In the genomic region with DNA sequence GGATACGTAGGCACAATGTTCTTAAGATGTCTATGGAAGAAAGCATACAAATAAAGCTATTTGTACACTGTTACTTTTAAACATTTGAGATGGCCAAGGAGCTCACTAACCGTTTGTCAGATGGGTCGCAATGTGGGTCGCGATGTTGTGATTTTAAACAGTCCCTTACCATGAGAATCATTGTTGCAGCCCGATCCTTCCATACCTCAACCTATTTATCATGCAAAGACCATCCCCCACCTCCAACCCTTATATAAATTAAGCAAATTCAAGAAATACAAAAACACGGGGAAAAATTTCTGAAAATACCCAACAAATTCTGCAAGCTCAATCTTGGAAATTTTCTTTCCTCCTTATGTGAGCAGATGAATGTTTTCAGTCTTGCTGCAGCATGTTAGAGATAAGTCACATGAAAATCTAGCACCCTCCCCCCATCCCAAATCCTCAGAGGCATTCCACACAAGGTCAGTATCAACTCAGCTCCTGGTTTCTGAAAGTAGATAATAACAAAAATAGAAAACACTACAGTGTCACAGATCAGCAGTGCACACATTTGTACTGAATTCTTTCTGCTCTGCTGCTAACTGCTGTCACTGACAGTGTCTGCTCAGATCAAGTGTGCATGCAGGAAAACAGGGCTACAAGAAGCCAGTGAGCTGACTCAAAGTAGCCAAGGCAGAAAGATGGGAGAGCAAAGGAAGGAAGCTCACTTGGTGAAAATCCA, we compare ENCODE assay signal across 1 cellular context.
TF ChIP-seq lines count a peak whose summit lies in the region.

No MANE protein-coding gene starts in this region.

TF ChIP-seq in HepG2, 621 proteins besides CTCF, POLR2A, EP300 and RAD21 (continued from another document):
- TF ChIP-seq, protein P1, sequence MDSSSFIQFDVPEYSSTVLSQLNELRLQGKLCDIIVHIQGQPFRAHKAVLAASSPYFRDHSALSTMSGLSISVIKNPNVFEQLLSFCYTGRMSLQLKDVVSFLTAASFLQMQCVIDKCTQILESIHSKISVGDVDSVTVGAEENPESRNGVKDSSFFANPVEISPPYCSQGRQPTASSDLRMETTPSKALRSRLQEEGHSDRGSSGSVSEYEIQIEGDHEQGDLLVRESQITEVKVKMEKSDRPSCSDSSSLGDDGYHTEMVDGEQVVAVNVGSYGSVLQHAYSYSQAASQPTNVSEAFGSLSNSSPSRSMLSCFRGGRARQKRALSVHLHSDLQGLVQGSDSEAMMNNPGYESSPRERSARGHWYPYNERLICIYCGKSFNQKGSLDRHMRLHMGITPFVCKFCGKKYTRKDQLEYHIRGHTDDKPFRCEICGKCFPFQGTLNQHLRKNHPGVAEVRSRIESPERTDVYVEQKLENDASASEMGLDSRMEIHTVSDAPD (CRISPR knock-in tag; IDR thresholded peaks at IDR 0.05): no peak
- TF ChIP-seq ISL2 (CRISPR knock-in tag; IDR thresholded peaks at IDR 0.05) (no peak), ZNF878 (CRISPR knock-in tag; IDR thresholded peaks at IDR 0.05) (no peak), MTF2 (CRISPR knock-in tag; IDR thresholded peaks at IDR 0.05; ENCODE audit: borderline replicate concordance) (no peak), ONECUT2 (CRISPR knock-in tag; IDR thresholded peaks at IDR 0.05) (no peak), ZNF446 (CRISPR knock-in tag; IDR thresholded peaks at IDR 0.05) (no peak), CENPT (CRISPR knock-in tag; IDR thresholded peaks at IDR 0.05; ENCODE audit: low read depth) (no peak)
- TF ChIP-seq, protein P2, sequence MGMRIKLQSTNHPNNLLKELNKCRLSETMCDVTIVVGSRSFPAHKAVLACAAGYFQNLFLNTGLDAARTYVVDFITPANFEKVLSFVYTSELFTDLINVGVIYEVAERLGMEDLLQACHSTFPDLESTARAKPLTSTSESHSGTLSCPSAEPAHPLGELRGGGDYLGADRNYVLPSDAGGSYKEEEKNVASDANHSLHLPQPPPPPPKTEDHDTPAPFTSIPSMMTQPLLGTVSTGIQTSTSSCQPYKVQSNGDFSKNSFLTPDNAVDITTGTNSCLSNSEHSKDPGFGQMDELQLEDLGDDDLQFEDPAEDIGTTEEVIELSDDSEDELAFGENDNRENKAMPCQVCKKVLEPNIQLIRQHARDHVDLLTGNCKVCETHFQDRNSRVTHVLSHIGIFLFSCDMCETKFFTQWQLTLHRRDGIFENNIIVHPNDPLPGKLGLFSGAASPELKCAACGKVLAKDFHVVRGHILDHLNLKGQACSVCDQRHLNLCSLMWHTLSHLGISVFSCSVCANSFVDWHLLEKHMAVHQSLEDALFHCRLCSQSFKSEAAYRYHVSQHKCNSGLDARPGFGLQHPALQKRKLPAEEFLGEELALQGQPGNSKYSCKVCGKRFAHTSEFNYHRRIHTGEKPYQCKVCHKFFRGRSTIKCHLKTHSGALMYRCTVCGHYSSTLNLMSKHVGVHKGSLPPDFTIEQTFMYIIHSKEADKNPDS (CRISPR knock-in tag; IDR thresholded peaks at IDR 0.05): no peak
- TF ChIP-seq, protein P3, sequence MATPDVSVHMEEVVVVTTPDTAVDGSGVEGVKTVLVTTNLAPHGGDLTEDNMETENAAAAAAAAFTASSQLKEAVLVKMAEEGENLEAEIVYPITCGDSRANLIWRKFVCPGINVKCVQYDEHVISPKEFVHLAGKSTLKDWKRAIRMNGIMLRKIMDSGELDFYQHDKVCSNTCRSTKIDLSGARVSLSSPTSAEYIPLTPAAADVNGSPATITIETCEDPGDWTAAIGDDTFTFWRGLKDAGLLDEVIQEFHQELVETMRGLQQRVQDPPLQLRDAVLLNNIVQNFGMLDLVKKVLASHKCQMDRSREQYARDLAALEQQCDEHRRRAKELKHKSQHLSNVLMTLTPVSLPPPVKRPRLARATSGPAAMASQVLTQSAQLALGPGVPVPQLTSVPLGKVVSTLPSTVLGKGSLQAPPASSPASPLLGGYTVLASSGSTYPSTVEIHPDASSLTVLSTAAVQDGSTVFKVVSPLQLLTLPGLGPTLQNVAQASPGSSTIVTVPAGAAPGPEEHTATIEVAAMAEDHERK (CRISPR knock-in tag; IDR thresholded peaks at IDR 0.05; ENCODE audit: low read depth): no peak
